Comparison of ENCODE assay signal across 16 cellular contexts in genomic region chr5:111069839-111070238, GRCh38. TPM values are rescaled to one million over a fixed set of nuclear protein-coding genes. Genes with fewer than 3 reads are reported as not detected.
DNase-seq lines count a peak whose midpoint lies in the region; ATAC-seq and TF ChIP-seq lines count a peak whose summit lies in the region.
"Had no signal": no experiment of that assay in that cellular context is flagged by ENCODE, and none has a peak within 500 bp of the region (broad histone marks: within the 10 kb centered on the region; RNA-seq: fewer than 3 reads in every experiment).

No MANE protein-coding gene starts in this region.

- H3K27me3 ChIP-seq in thoracic aorta (replicated peaks; ENCODE audit: insufficient read depth), result no peaks in the 10 kb centered on the region
- H3K27me3 ChIP-seq: MG63 had no signal

- peaks cover 44% of the 10 kb centered on the region for H3K4me1 Mint-ChIP-seq in activated T-cell treated with anti-CD3 and anti-CD28 coated beads, Interleukin-2, amount 50 U/mL, for 72 hours (ENCODE audit: low read depth)

- peaks cover 4 to 30% of the 10 kb centered on the region in 2 donors for H3K4me1 ChIP-seq in thoracic aorta (ENCODE audit: control insufficient read depth in 1 of 2, low read depth in 2 of 2)
- H3K4me1 ChIP-seq: A549 had no signal

- no peaks in the 10 kb centered on the region for H3K9me3 Mint-ChIP-seq in activated T-cell treated with anti-CD3 and anti-CD28 coated beads, Interleukin-2, amount 50 U/mL, for 72 hours

- ATAC-seq in activated T-cell treated with anti-CD3 and anti-CD28 coated beads, Interleukin-2, amount 50 U/mL, for 72 hours (replicated peaks in 1 of 2), result no peak
- no peak for ATAC-seq in thoracic aorta (ENCODE audit: insufficient number of reproducible peaks, low FRiP score, low read depth)
- no peak for ATAC-seq in HG02623 (IDR thresholded peaks at IDR 0.05; ENCODE audit: unreplicated experiment)
- ATAC-seq in HG02763 (IDR thresholded peaks at IDR 0.05; ENCODE audit: unreplicated experiment), result no peak

- H3K36me3 Mint-ChIP-seq in activated T-cell treated with anti-CD3 and anti-CD28 coated beads, Interleukin-2, amount 50 U/mL, for 72 hours (ENCODE audit: insufficient read depth in 2 of 2), result peaks cover 2 to 4% of the 10 kb centered on the region in 2 donors

- H3K27ac Mint-ChIP-seq in activated T-cell treated with anti-CD3 and anti-CD28 coated beads, Interleukin-2, amount 50 U/mL, for 72 hours, result no peak overlapping the region
- H3K27ac Mint-ChIP-seq: progenitor cell of endocrine pancreas had no signal

- no peaks in the 10 kb centered on the region for H3K36me3 ChIP-seq in thoracic aorta
- H3K36me3 ChIP-seq: MG63, suprapubic skin had no signal

- no peaks in the 10 kb centered on the region for H3K9me3 ChIP-seq in thoracic aorta
- H3K9me3 ChIP-seq: A549, MG63, suprapubic skin had no signal

- H3K4me3 ChIP-seq in cardiac fibroblast (replicated peaks in 1 of 2; ENCODE audit: low read depth in 2 of 2, low read length in 2 of 2), result no peak overlapping the region
- peak overlapping the region; percentile 65 for H3K4me3 ChIP-seq in thoracic aorta
- H3K4me3 ChIP-seq: A549, MG63 had no signal

- TF ChIP-seq CTCF in cardiac fibroblast (IDR thresholded peaks at IDR 0.05; ENCODE audit: low read depth, low read length), result no peak
- TF ChIP-seq CTCF in thoracic aorta (IDR thresholded peaks at IDR 0.05), result no peak

- no peak overlapping the region for H3K27ac ChIP-seq in thoracic aorta
- H3K27ac ChIP-seq: A549, suprapubic skin had no signal

- DNase-seq in activated T-cell treated with anti-CD3 and anti-CD28 coated beads, Interleukin-2, amount 50 U/mL, for 72 hours, result no peak
- no peak for DNase-seq in activated T-cell treated with anti-CD3 and anti-CD28 coated beads for 4 hours
- peak; percentile 70 to 86 for DNase-seq in cardiac fibroblast (ENCODE audit: low read depth in 2 of 2)
- DNase-seq in iris pigment epithelial cell (ENCODE audit: low read depth), result peak; percentile 55
- no peak for DNase-seq in thoracic aorta (ENCODE audit: low spot score)
- DNase-seq in NCI-H187 (lab: John Stamatoyannopoulos, UW), result no peak
- DNase-seq: aorta, left cardiac atrium, MG63, SHP77 had no signal

- peaks cover 97% of the 10 kb centered on the region for H3K27me3 Mint-ChIP-seq in activated T-cell treated with anti-CD3 and anti-CD28 coated beads, Interleukin-2, amount 50 U/mL, for 72 hours (ENCODE audit: low read depth)

- peak overlapping the region; percentile 72 to 91 for H3K4me3 Mint-ChIP-seq in activated T-cell treated with anti-CD3 and anti-CD28 coated beads, Interleukin-2, amount 50 U/mL, for 72 hours

RNA-seq across cellular contexts. Expression of gene TSLP, which starts 1.7 kb away (rescaled TPM):
- 1 to 10 TPM; 3.6 to 3.7 TPM for total RNA-seq in activated T-cell treated with anti-CD3 and anti-CD28 coated beads, Interleukin-2, amount 50 U/mL, for 72 hours
- under 1 TPM in 1 of 2 donors, not detected in 1; 0.28 TPM for total RNA-seq in thoracic aorta
- total RNA-seq: G401, progenitor cell of endocrine pancreas had no signal

RNA-seq across cellular contexts. Expression of gene WDR36, which starts 22.3 kb away (rescaled TPM):
- total RNA-seq in activated T-cell treated with anti-CD3 and anti-CD28 coated beads, Interleukin-2, amount 50 U/mL, for 72 hours, result 10 to 100 TPM; 34.8 to 42.4 TPM
- 10 to 100 TPM; 11.0 to 29.4 TPM for total RNA-seq in thoracic aorta

Comparison
In these comparisons a context has a peak if more than half of its experiments do, and no peak if none do; other contexts are left out.
1. DNase-seq: peak in cardiac fibroblast (2 of 2) and iris pigment epithelial cell (single experiment); none in activated T-cell treated with anti-CD3 and anti-CD28 coated beads, Interleukin-2, amount 50 U/mL, for 72 hours (0 of 2), activated T-cell treated with anti-CD3 and anti-CD28 coated beads for 4 hours (single experiment), thoracic aorta (single experiment) and NCI-H187 (0 of 2).